ENCODE assay signal across 2 cellular contexts in the genomic region with DNA sequence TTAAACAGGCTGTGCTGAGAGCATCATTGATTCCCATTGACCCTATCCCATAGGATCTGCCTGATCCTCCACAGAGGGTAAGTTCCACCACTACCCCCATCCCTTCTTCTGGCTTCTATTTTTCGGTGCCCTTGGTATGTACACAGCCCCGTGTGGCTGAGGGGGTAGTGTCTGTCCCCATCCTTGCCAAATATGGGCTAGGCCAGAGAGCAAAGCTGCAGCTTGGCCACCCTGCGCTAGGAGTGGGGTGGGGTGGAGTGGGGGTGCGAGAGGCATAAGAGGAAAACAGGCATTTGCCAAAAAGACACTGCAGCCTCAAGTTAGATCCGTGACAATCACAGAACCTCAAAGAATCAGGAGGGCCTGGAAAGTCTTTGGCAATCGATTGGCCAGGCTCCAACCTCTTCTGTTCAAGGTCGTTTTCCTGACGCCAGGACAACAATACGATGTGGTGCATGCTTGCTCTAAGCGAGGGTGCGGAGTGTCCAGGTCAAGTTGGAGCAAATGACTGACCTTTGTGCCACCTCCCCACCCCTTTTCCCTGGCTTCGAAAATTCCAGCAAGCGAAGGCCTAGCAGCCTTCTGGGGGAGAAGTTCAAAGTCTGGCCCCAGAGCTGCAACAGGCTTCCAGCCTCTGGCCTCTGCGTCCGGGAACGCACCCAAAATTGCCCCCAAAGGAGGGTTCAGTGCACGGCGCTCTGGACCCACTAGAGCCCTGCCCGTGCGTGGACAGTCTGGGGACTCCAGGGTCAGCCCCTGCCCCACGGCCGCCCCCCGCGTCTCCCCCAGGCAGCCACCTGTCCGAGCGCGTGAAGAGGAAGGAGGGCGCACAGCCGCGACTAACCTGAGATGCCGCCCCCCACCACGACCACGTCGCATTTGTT.
TF ChIP-seq lines count a peak whose summit lies in the region.

No MANE protein-coding gene starts in this region.

TF ChIP-seq in H1, 55 proteins besides CTCF, POLR2A, EP300 and RAD21:
- TF ChIP-seq TBP (IDR thresholded peaks at IDR 0.05; ENCODE audit: low read depth, low read length) (no peak), NANOG (IDR thresholded peaks at IDR 0.05; ENCODE audit: insufficient read depth, low read depth, low read length, poor library complexity, severe bottlenecking) (no peak), CBX5 (IDR thresholded peaks at IDR 0.05; ENCODE audit: low read depth, low read length) (no peak), TAF7 (optimal IDR thresholded peaks at IDR 0.05; ENCODE audit: borderline replicate concordance, low read depth, low read length) (no peak), HDAC6 (IDR thresholded peaks at IDR 0.05; ENCODE audit: low read depth, low read length) (no peak)
- TF ChIP-seq, protein P1, sequence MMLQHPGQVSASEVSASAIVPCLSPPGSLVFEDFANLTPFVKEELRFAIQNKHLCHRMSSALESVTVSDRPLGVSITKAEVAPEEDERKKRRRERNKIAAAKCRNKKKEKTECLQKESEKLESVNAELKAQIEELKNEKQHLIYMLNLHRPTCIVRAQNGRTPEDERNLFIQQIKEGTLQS (IDR thresholded peaks at IDR 0.05; ENCODE audit: insufficient read depth, low read depth, low read length) = no peak
TF ChIP-seq in H1: peak in this region for 0.

TF ChIP-seq in liver, 16 proteins besides CTCF, POLR2A, EP300 and RAD21:
- peak; percentile 30 for TF ChIP-seq REST (IDR thresholded peaks at IDR 0.05)
- TF ChIP-seq JUND (IDR thresholded peaks at IDR 0.05) = peak in 1 of 2 donors; percentile 36
- TF ChIP-seq HNF4A (conservative IDR thresholded peaks at IDR 0.05) = peak; percentile 78 to 79
- TF ChIP-seq, protein P1 (IDR thresholded peaks at IDR 0.05) = no peak
- TF ChIP-seq EGR1 (IDR thresholded peaks at IDR 0.05; ENCODE audit: low read depth in 2 of 2) = peak in 1 of 2 donors; percentile 19
- TF ChIP-seq GABPA (IDR thresholded peaks at IDR 0.05 in 1 of 2, conservative IDR thresholded peaks at IDR 0.05 in 1 of 2) = no peak
- TF ChIP-seq FOXA2 (IDR thresholded peaks at IDR 0.05) = no peak
- TF ChIP-seq YY1 (IDR thresholded peaks at IDR 0.05) = peak; percentile 15
- TF ChIP-seq SP1 (IDR thresholded peaks at IDR 0.05) = peak; percentile 78
- TF ChIP-seq NR2F2 (IDR thresholded peaks at IDR 0.05) = no peak
- TF ChIP-seq FOXA1 (IDR thresholded peaks at IDR 0.05) = no peak
- TF ChIP-seq HNF4G (IDR thresholded peaks at IDR 0.05) = peak; percentile 61
- no peak for TF ChIP-seq ZBTB33 (IDR thresholded peaks at IDR 0.05)
- TF ChIP-seq MAX (IDR thresholded peaks at IDR 0.05) = peak; percentile 59
- peak; percentile 88 to 94 for TF ChIP-seq RXRA (IDR thresholded peaks at IDR 0.05)
- TF ChIP-seq TAF1 (conservative IDR thresholded peaks at IDR 0.05) = peak; percentile 31
